25 cellular contexts compared by ENCODE assay signal in the genomic region with DNA sequence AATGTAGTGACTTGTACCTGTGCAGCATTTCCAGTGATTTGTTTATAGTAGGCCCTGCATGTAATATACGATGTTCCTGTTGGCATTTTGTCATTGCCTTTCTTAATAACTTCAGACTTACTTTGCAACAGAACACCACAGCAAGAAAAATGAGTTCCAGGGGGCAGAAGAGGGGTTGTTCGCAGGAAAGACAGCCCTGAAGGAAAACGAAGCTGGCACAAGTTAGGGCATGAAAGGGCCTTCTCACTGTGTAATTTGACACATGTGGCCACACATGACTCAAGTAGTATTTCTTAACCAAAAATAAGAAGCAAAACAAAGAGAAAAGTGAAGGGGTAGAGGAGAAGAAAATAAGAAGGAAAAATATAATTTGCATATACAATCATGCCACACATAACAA.
"Had no signal": no experiment of that assay in that cellular context is flagged by ENCODE, and none has a peak within 500 bp of the region (broad histone marks: within the 10 kb centered on the region; RNA-seq: fewer than 3 reads in every experiment).

No MANE protein-coding gene starts in this region.

- H3K36me3 Mint-ChIP-seq: naive thymus-derived CD8-positive, alpha-beta T cell; stimulated activated memory B cell treated with anti-CD40 and anti-IgM and Interleukin-4, amounts not matched to agents 10 μg/mL and 1 μg/mL and 100 μg/mL, for 72 hours had no signal

- H3K4me3 Mint-ChIP-seq: endodermal cell; naive thymus-derived CD8-positive, alpha-beta T cell; stimulated activated memory B cell treated with anti-CD40 and anti-IgM and Interleukin-4, amounts not matched to agents 10 μg/mL and 1 μg/mL and 100 μg/mL, for 72 hours; stimulated activated naive CD8-positive, alpha-beta T cell treated with anti-CD3 and anti-CD28 coated beads, Interleukin-15, Interleukin-2, amounts not matched to agents 100 ng/mL and 50 ng/mL, for 24 hours had no signal

- H3K9me3 Mint-ChIP-seq: endodermal cell; stimulated activated naive CD8-positive, alpha-beta T cell treated with anti-CD3 and anti-CD28 coated beads, Interleukin-15, Interleukin-2, amounts not matched to agents 100 ng/mL and 50 ng/mL, for 24 hours had no signal

- H3K27ac Mint-ChIP-seq: endodermal cell; naive thymus-derived CD8-positive, alpha-beta T cell; stimulated activated memory B cell treated with anti-CD40 and anti-IgM and Interleukin-4, amounts not matched to agents 10 μg/mL and 1 μg/mL and 100 μg/mL, for 72 hours; stimulated activated naive CD8-positive, alpha-beta T cell treated with anti-CD3 and anti-CD28 coated beads, Interleukin-15, Interleukin-2, amounts not matched to agents 100 ng/mL and 50 ng/mL, for 24 hours had no signal

- H3K4me3 ChIP-seq: coronary artery, gastrocnemius medialis, heart right ventricle, left ventricle myocardium inferior, lower lobe of right lung, psoas muscle, spleen, tibial artery, upper lobe of right lung, vagina had no signal

- H3K4me1 ChIP-seq: gastrocnemius medialis, heart right ventricle, left ventricle myocardium inferior, lower lobe of right lung, psoas muscle, spleen, tibial artery, upper lobe of right lung, vagina had no signal

- DNase-seq: effector CD4-positive, alpha-beta T cell; endodermal cell; gastrocnemius medialis; heart right ventricle; hypothalamus; left ventricle myocardium inferior; lower lobe of right lung; mesenchymal stem cell; midbrain; naive thymus-derived CD8-positive, alpha-beta T cell; psoas muscle; retina; spleen; stimulated activated CD4-positive, alpha-beta T cell treated with anti-CD3 and anti-CD28 coated beads, Interleukin-15, amount 100 ng/mL, for 24 hours; stimulated activated CD4-positive, alpha-beta T cell treated with anti-CD3 and anti-CD28 coated beads, Interleukin-1b, Interleukin-23, amount 100 ng/mL, for 48 hours; stimulated activated CD4-positive, alpha-beta T cell treated with anti-CD3 and anti-CD28 coated beads, Interleukin-4, amount 100 ng/mL, for 24 hours; tibial artery; upper lobe of right lung had no signal

- H3K4me1 Mint-ChIP-seq: endodermal cell; naive thymus-derived CD8-positive, alpha-beta T cell; stimulated activated memory B cell treated with anti-CD40 and anti-IgM and Interleukin-4, amounts not matched to agents 10 μg/mL and 1 μg/mL and 100 μg/mL, for 72 hours had no signal

- H3K27me3 ChIP-seq: gastrocnemius medialis, heart right ventricle, neutrophil, spleen, tibial artery, upper lobe of right lung, vagina had no signal

- H3K27me3 Mint-ChIP-seq: stimulated activated memory B cell treated with anti-CD40 and anti-IgM and Interleukin-4, amounts not matched to agents 10 μg/mL and 1 μg/mL and 100 μg/mL, for 72 hours; stimulated activated naive CD8-positive, alpha-beta T cell treated with anti-CD3 and anti-CD28 coated beads, Interleukin-15, Interleukin-2, amounts not matched to agents 100 ng/mL and 50 ng/mL, for 24 hours had no signal

- H3K36me3 ChIP-seq: gastrocnemius medialis, heart right ventricle, left ventricle myocardium inferior, lower lobe of right lung, neutrophil, spleen, tibial artery, upper lobe of right lung, vagina had no signal

- H3K27ac ChIP-seq: coronary artery, gastrocnemius medialis, heart right ventricle, left ventricle myocardium inferior, lower lobe of right lung, neutrophil, psoas muscle, spleen, tibial artery, upper lobe of right lung, vagina had no signal

- H3K9me3 ChIP-seq: gastrocnemius medialis, lower lobe of right lung, neutrophil, psoas muscle, tibial artery, upper lobe of right lung, vagina had no signal

- ATAC-seq: esophagus mucosa; gastrocnemius medialis; heart right ventricle; lower lobe of right lung; naive thymus-derived CD8-positive, alpha-beta T cell; psoas muscle; sciatic nerve; stimulated activated memory B cell treated with anti-CD40 and anti-IgM and Interleukin-4, amounts not matched to agents 10 μg/mL and 1 μg/mL and 100 μg/mL, for 72 hours; upper lobe of right lung had no signal
